Comparison of ENCODE assay signal across 8 cellular contexts in genomic region chr3:158539414-158540014, GRCh38. TPM values are rescaled to one million over a fixed set of nuclear protein-coding genes. Genes with fewer than 3 reads are reported as not detected.
DNase-seq lines count a peak whose midpoint lies in the region; ATAC-seq, FAIRE-seq and TF ChIP-seq lines count a peak whose summit lies in the region.

No MANE protein-coding gene starts in this region.

- H3K4me1 Mint-ChIP-seq in activated T-cell treated with anti-CD3 and anti-CD28 coated beads, Interleukin-2, amount 50 U/mL, for 72 hours (ENCODE audit: low read depth), result no peaks in the 10 kb centered on the region
- no peaks in the 10 kb centered on the region for H3K4me1 Mint-ChIP-seq in glutamatergic neuron (ENCODE audit: low read depth, unreplicated experiment)

- H3K4me1 ChIP-seq in A549 (no peaks in the 10 kb centered on the region), NT2/D1 (ENCODE audit: insufficient read depth, insufficient read length) (no peaks in the 10 kb centered on the region)

- no peaks in the 10 kb centered on the region for H3K27me3 Mint-ChIP-seq in activated T-cell treated with anti-CD3 and anti-CD28 coated beads, Interleukin-2, amount 50 U/mL, for 72 hours (ENCODE audit: low read depth)
- H3K27me3 Mint-ChIP-seq in glutamatergic neuron (ENCODE audit: unreplicated experiment), result no peaks in the 10 kb centered on the region

- TF ChIP-seq RAD21 in A549 (conservative IDR thresholded peaks at IDR 0.05 in 1 of 2, IDR thresholded peaks at IDR 0.05 in 1 of 2), result peak; percentile 54 to 57

- no peak overlapping the region for H3K27ac ChIP-seq in A549

- no peak overlapping the region for H3K4me3 ChIP-seq in A549
- H3K4me3 ChIP-seq in NT2/D1 (ENCODE audit: insufficient read length, low read depth), result no peak overlapping the region

- peaks cover 0 to 5% of the 10 kb centered on the region in 2 donors for H3K36me3 Mint-ChIP-seq in activated T-cell treated with anti-CD3 and anti-CD28 coated beads, Interleukin-2, amount 50 U/mL, for 72 hours (ENCODE audit: insufficient read depth in 2 of 2)
- no peaks in the 10 kb centered on the region for H3K36me3 Mint-ChIP-seq in glutamatergic neuron (ENCODE audit: unreplicated experiment)

- WGBS in A549 (ENCODE audit: missing lambda C conversion rate), result 46% methylated on average over 3 of the region's 3 CpGs

- H3K9me3 ChIP-seq in A549 (no peaks in the 10 kb centered on the region), NT2/D1 (ENCODE audit: insufficient read depth, low read length) (no peaks in the 10 kb centered on the region)

- no peaks in the 10 kb centered on the region for H3K27me3 ChIP-seq in NT2/D1 (ENCODE audit: insufficient read depth, insufficient read length)

- ATAC-seq in A549 (peak; percentile 47 to 81; a peak in 4 of 6 replicates), HG03457 (IDR thresholded peaks at IDR 0.05; ENCODE audit: unreplicated experiment) (no peak)
- no peak for ATAC-seq in activated T-cell treated with anti-CD3 and anti-CD28 coated beads, Interleukin-2, amount 50 U/mL, for 72 hours (replicated peaks in 1 of 2)

- H3K9ac ChIP-seq in NT2/D1 (ENCODE audit: insufficient read length, low read depth), result no peak overlapping the region

- no peak for FAIRE-seq in A549 (lab: Jason Lieb, UNC)

- H3K36me3 ChIP-seq in NT2/D1 (ENCODE audit: insufficient read depth, insufficient read length, low read length), result no peaks in the 10 kb centered on the region

- TF ChIP-seq POLR2A in A549 (IDR thresholded peaks at IDR 0.05; ENCODE audit: low read length), result no peak

- H3K4me2 ChIP-seq in A549, result no peak overlapping the region

- POLR2A ChIA-PET in A549 (lab: Yijun Ruan, JAX), result no interaction called here

- H3K4me3 Mint-ChIP-seq in activated T-cell treated with anti-CD3 and anti-CD28 coated beads, Interleukin-2, amount 50 U/mL, for 72 hours, result no peak overlapping the region
- H3K4me3 Mint-ChIP-seq in glutamatergic neuron (ENCODE audit: unreplicated experiment), result no peak overlapping the region

- H3K27ac Mint-ChIP-seq in activated T-cell treated with anti-CD3 and anti-CD28 coated beads, Interleukin-2, amount 50 U/mL, for 72 hours, result no peak overlapping the region
- no peak overlapping the region for H3K27ac Mint-ChIP-seq in glutamatergic neuron (ENCODE audit: unreplicated experiment)

- DNase-seq in A549 (ENCODE audit: low read depth in 1 of 2, low spot score in 1 of 2) (peak; percentile 6 to 63), HS-27A (ENCODE audit: low read depth) (peak; percentile 19), NT2/D1 (ENCODE audit: low read depth, low spot score) (peak; percentile 36), glutamatergic neuron (no peak), smooth muscle cell of the brain vasculature (ENCODE audit: low read depth, low spot score) (peak; percentile 49)
- peak; percentile 30 to 54 for DNase-seq in activated T-cell treated with anti-CD3 and anti-CD28 coated beads, Interleukin-2, amount 50 U/mL, for 72 hours

- TF ChIP-seq CTCF in A549 (IDR thresholded peaks at IDR 0.05), result peak; percentile 75
- TF ChIP-seq CTCF in GM12872 (IDR thresholded peaks at IDR 0.05; ENCODE audit: insufficient read depth, low read depth, low read length), result peak; percentile 54
- TF ChIP-seq CTCF in glutamatergic neuron (IDR thresholded peaks at IDR 0.05; ENCODE audit: partially characterized antibody, unreplicated experiment), result peak; percentile 71

- H3K9me3 Mint-ChIP-seq in activated T-cell treated with anti-CD3 and anti-CD28 coated beads, Interleukin-2, amount 50 U/mL, for 72 hours, result no peaks in the 10 kb centered on the region
- no peaks in the 10 kb centered on the region for H3K9me3 Mint-ChIP-seq in glutamatergic neuron (ENCODE audit: unreplicated experiment)

- no peak for TF ChIP-seq EP300 in A549 (IDR thresholded peaks at IDR 0.05)

- CTCF ChIA-PET in A549 (lab: Yijun Ruan, JAX), result interaction anchor here (0.6 to 2.8 kb wide), 23 partner anchors 8 to 1007 kb away, joined by 3 to 15 read pairs (median 4); partner anchors contain the start of gene GFM1

TF ChIP-seq in A549, 52 proteins besides CTCF, POLR2A, EP300 and RAD21:
- TF ChIP-seq RNF2 (IDR thresholded peaks at IDR 0.05; ENCODE audit: borderline replicate concordance, low read depth), result no peak
- peak; percentile 72 for TF ChIP-seq SMC3 (IDR thresholded peaks at IDR 0.05)

RNA-seq across cellular contexts. Expression of gene MLF1, which starts 31.5 kb away (rescaled TPM):
- polyA plus RNA-seq in A549 (2011; rRNA removed) (12.4 and 18.6 TPM in 2 replicates), A549 (2017; fragmentation: RNase III; extraction: RNeasy Plus Mini Kit Qiagen cat#74134 plus additional on column Dnase treatment) (12.6 to 16.9 TPM (median 13.5 TPM) in 3 replicates)
- 4.6 and 4.7 TPM in 2 replicates for polyA plus RNA-seq in A549 (2012; cell fraction: cytosol; rRNA removed)
- 1.6 and 2.5 TPM in 2 replicates for polyA plus RNA-seq in A549 (2012; cell fraction: nucleus; rRNA removed)
- 6.2 and 7.2 TPM in 2 replicates for polyA minus RNA-seq in A549 (2011; rRNA and poly(A)+ RNA removed)
- 1 to 10 TPM; 2.9 to 3.6 TPM for total RNA-seq in activated T-cell treated with anti-CD3 and anti-CD28 coated beads, Interleukin-2, amount 50 U/mL, for 72 hours
- total RNA-seq in glutamatergic neuron (ENCODE audit: unreplicated experiment), result 16.8 TPM

Comparison
In these comparisons a context has a peak if more than half of its experiments do, and no peak if none do; other contexts are left out.
1. ATAC-seq: peak in A549 (2 of 2); none in activated T-cell treated with anti-CD3 and anti-CD28 coated beads, Interleukin-2, amount 50 U/mL, for 72 hours (0 of 2) and HG03457 (single experiment).
2. Peak in every context shown above with its lines, with median percentiles within 50 percentile points of each other: CTCF ChIP-seq.